8 cellular contexts compared by ENCODE assay signal in genomic region chr9:111597852-111598729, GRCh38. TPM values are rescaled to one million over a fixed set of nuclear protein-coding genes. Genes with fewer than 3 reads are reported as not detected.
DNase-seq lines count a peak whose midpoint lies in the region; ATAC-seq and TF ChIP-seq lines count a peak whose summit lies in the region.

No MANE protein-coding gene starts in this region.

- peak overlapping the region; percentile 77 for H3K56ac ChIP-seq in mesendoderm (ENCODE audit: low read length)

- peaks cover 11% of the 10 kb centered on the region for H3K4me1 Mint-ChIP-seq in activated CD8-positive, alpha-beta T cell treated with anti-CD3 and anti-CD28 coated beads for 36 hours (ENCODE audit: low read depth)

- H3K27ac ChIP-seq in effector memory CD4-positive, alpha-beta T cell (ENCODE audit: insufficient read depth, low read length, poor library complexity, severe bottlenecking): no peak overlapping the region
- H3K27ac ChIP-seq in mesendoderm (ENCODE audit: low read depth, low read length): no peak overlapping the region

- peak; percentile 79 for TF ChIP-seq CTCF in GM06990 (IDR thresholded peaks at IDR 0.05; ENCODE audit: insufficient read depth, low read length, poor library complexity, severe bottlenecking)
- TF ChIP-seq CTCF in activated CD8-positive, alpha-beta T cell treated with anti-CD3 and anti-CD28 coated beads for 36 hours (IDR thresholded peaks at IDR 0.05): peak; percentile 83

- no peaks in the 10 kb centered on the region for H3K36me3 Mint-ChIP-seq in activated CD8-positive, alpha-beta T cell treated with anti-CD3 and anti-CD28 coated beads for 36 hours (ENCODE audit: low read depth)

- H3K27me3 Mint-ChIP-seq in activated CD8-positive, alpha-beta T cell treated with anti-CD3 and anti-CD28 coated beads for 36 hours: peaks cover 29% of the 10 kb centered on the region

- H3K4me3 Mint-ChIP-seq in activated CD8-positive, alpha-beta T cell treated with anti-CD3 and anti-CD28 coated beads for 36 hours: peak overlapping the region; percentile 79

- H3K36me3 ChIP-seq in GM06990 (ENCODE audit: control insufficient read depth, insufficient read depth, low read length) (no peaks in the 10 kb centered on the region), mesendoderm (ENCODE audit: control insufficient read depth, insufficient read depth, low read length) (peaks cover 2% of the 10 kb centered on the region)
- no peaks in the 10 kb centered on the region for H3K36me3 ChIP-seq in effector memory CD4-positive, alpha-beta T cell (ENCODE audit: control insufficient read depth, insufficient read depth, low read length)

- H2BK15ac ChIP-seq in mesendoderm (replicated peaks; ENCODE audit: low read depth): no peak overlapping the region

- peak overlapping the region; percentile 28 for H3K4me2 ChIP-seq in mesendoderm (ENCODE audit: low read length)

- H3K4me3 ChIP-seq in GM06990 (replicated peaks; ENCODE audit: low read depth, low read length): peak overlapping the region; percentile 66
- H3K4me3 ChIP-seq in effector memory CD4-positive, alpha-beta T cell (ENCODE audit: insufficient read depth, low read depth, low read length, poor library complexity, severe bottlenecking): peak overlapping the region; percentile 71
- H3K4me3 ChIP-seq in mesendoderm (ENCODE audit: low read length): peak overlapping the region; percentile 81

- no peak overlapping the region for H4K8ac ChIP-seq in mesendoderm (ENCODE audit: low read depth, low read length)

- WGBS in mesendoderm (ENCODE audit: extremely low coverage, insufficient coverage, low lambda C conversion rate): no CpG with 5 or more reads among the region's 41 CpGs

- H3K4me1 ChIP-seq in effector memory CD4-positive, alpha-beta T cell (ENCODE audit: control insufficient read depth, insufficient read depth, low read length, poor library complexity, severe bottlenecking): peaks cover 16% of the 10 kb centered on the region
- H3K4me1 ChIP-seq in mesendoderm (ENCODE audit: control insufficient read depth, low read depth, low read length): no peaks in the 10 kb centered on the region

- no peak overlapping the region for H3K27ac Mint-ChIP-seq in activated CD8-positive, alpha-beta T cell treated with anti-CD3 and anti-CD28 coated beads for 36 hours

- no peak overlapping the region for H2AK5ac ChIP-seq in mesendoderm (ENCODE audit: low read length)

- H4K5ac ChIP-seq in mesendoderm (ENCODE audit: low read length): no peak overlapping the region

- H2BK120ac ChIP-seq in mesendoderm (ENCODE audit: low read depth, low read length): no peak overlapping the region

- POLR2A ChIA-PET in activated CD8-positive, alpha-beta T cell treated with anti-CD3 and anti-CD28 coated beads for 36 hours (lab: Charles Lee): interaction anchor here (1.1 kb wide), 1 partner anchor 115 kb away, joined by 3 read pairs; the partner anchor contains the start of gene ECPAS

- H3K27me3 ChIP-seq in GM06990 (replicated peaks; ENCODE audit: control insufficient read depth, insufficient read depth, low read length) (no peaks in the 10 kb centered on the region), mesendoderm (ENCODE audit: insufficient read depth, low read length, poor library complexity) (no peaks in the 10 kb centered on the region)
- peaks cover 10% of the 10 kb centered on the region for H3K27me3 ChIP-seq in effector memory CD4-positive, alpha-beta T cell (replicated peaks; ENCODE audit: control insufficient read depth, insufficient read depth, low read length, poor library complexity, severe bottlenecking)

- intact Hi-C loops in activated CD8-positive, alpha-beta T cell treated with anti-CD3 and anti-CD28 coated beads for 36 hours (cut with micrococcal nuclease): loop anchor here (5.0 to 10.0 kb wide), 2 partner anchors 94 to 467 kb away; no protein-coding TSS in a partner anchor

- no peaks in the 10 kb centered on the region for H3K79me2 ChIP-seq in mesendoderm (ENCODE audit: control insufficient read depth, insufficient read depth, low read length)

- no peak overlapping the region for H3K18ac ChIP-seq in mesendoderm (ENCODE audit: low read length)

- no peaks in the 10 kb centered on the region for H3K9me3 ChIP-seq in effector memory CD4-positive, alpha-beta T cell (ENCODE audit: control insufficient read depth, low read length)

- H3K79me1 ChIP-seq in mesendoderm (ENCODE audit: low read length): no peaks in the 10 kb centered on the region

- ATAC-seq in HG02885 (IDR thresholded peaks at IDR 0.05; ENCODE audit: poor library complexity, unreplicated experiment) (peak; percentile 56), GM18873 (IDR thresholded peaks at IDR 0.05; ENCODE audit: low FRiP score, unreplicated experiment) (no peak)
- peak; percentile 76 for ATAC-seq in activated CD8-positive, alpha-beta T cell treated with anti-CD3 and anti-CD28 coated beads for 36 hours

- no peaks in the 10 kb centered on the region for H3K9me3 Mint-ChIP-seq in activated CD8-positive, alpha-beta T cell treated with anti-CD3 and anti-CD28 coated beads for 36 hours

- H3K9ac ChIP-seq in mesendoderm (ENCODE audit: low read length): peak overlapping the region; percentile 51

- H2BK5ac ChIP-seq in mesendoderm (ENCODE audit: low read length): no peak overlapping the region

- no peak overlapping the region for H3K4ac ChIP-seq in mesendoderm (ENCODE audit: low read depth, low read length)

- CTCF ChIA-PET in activated CD8-positive, alpha-beta T cell treated with anti-CD3 and anti-CD28 coated beads for 36 hours (lab: Charles Lee): interaction anchor here (0.6 to 1.7 kb wide), 18 partner anchors 10 to 484 kb away, joined by 3 to 25 read pairs (median 4); no protein-coding TSS in a partner anchor

- DNase-seq in GM06990 (ENCODE audit: extremely low read depth, insufficient read length) (peak; percentile 52), NCI-H446 (lab: John Stamatoyannopoulos, UW) (peak; percentile 16 to 18), mesendoderm (peak; percentile 89)
- DNase-seq in activated CD8-positive, alpha-beta T cell treated with anti-CD3 and anti-CD28 coated beads for 36 hours: peak; percentile 76
- DNase-seq in effector memory CD4-positive, alpha-beta T cell: peak; percentile 16 to 38 (median 37)
- peak; percentile 11 to 28 for DNase-seq in stimulated activated CD8-positive, alpha-beta memory T cell treated with anti-CD3 and anti-CD28 coated beads, Interleukin-2, amount 100 ng/mL, for 48 hours (ENCODE audit: low read depth in 2 of 2)

- no peak overlapping the region for H3K23ac ChIP-seq in mesendoderm (ENCODE audit: low read length)

RNA-seq across cellular contexts. Expression of gene PTGR1, which starts 1.4 kb away (rescaled TPM):
- 1 to 10 TPM; 1.7 to 1.8 TPM for total RNA-seq in activated CD8-positive, alpha-beta T cell treated with anti-CD3 and anti-CD28 coated beads for 36 hours
- polyA plus RNA-seq in mesendoderm (2013, experiment 1 of 2): 17.7 TPM
- polyA plus RNA-seq in mesendoderm (2013, experiment 2 of 2): 18.0 TPM

RNA-seq across cellular contexts. Expression of gene DNAJC25, which starts 33.0 kb away (rescaled TPM):
- total RNA-seq in activated CD8-positive, alpha-beta T cell treated with anti-CD3 and anti-CD28 coated beads for 36 hours: 10 to 100 TPM in 1 of 2 experiments, 1 to 10 TPM in 1; 9.6 to 11.0 TPM
- polyA plus RNA-seq in mesendoderm (2013, experiment 1 of 2): 7.3 TPM
- polyA plus RNA-seq in mesendoderm (2013, experiment 2 of 2): 7.8 TPM

Comparison
In these comparisons a context has a peak if more than half of its experiments do, and no peak if none do; other contexts are left out.
1. DNase-seq: peak in every context shown above with its lines; median percentile 89 in mesendoderm; 76 in activated CD8-positive, alpha-beta T cell treated with anti-CD3 and anti-CD28 coated beads for 36 hours; 52 in GM06990; 37 in effector memory CD4-positive, alpha-beta T cell; 20 in stimulated activated CD8-positive, alpha-beta memory T cell treated with anti-CD3 and anti-CD28 coated beads, Interleukin-2, amount 100 ng/mL, for 48 hours; 17 in NCI-H446.